Comparison of ENCODE assay signal across 9 cellular contexts in genomic region chr3:278300-279064, GRCh38.
A peak's percentile ranks its signal among the peaks of the same experiment; 100 is the strongest.
DNase-seq lines count a peak whose midpoint lies in the region; ATAC-seq and TF ChIP-seq lines count a peak whose summit lies in the region.
"Had no signal": no experiment of that assay in that cellular context is flagged by ENCODE, and none has a peak within 500 bp of the region (broad histone marks: within the 10 kb centered on the region; RNA-seq: fewer than 3 reads in every experiment).

No MANE protein-coding gene starts in this region.

- no peaks in the 10 kb centered on the region for H3K27me3 Mint-ChIP-seq in activated T-helper 17 cell treated with anti-CD3 and anti-CD28 coated beads, Interleukin-2, amount 50 U/mL, for 72 hours
- H3K27me3 Mint-ChIP-seq in WTC11 (ENCODE audit: low read depth): peaks cover 7% of the 10 kb centered on the region
- H3K27me3 Mint-ChIP-seq: activated CD4-positive, alpha-beta memory T cell treated with anti-CD3 and anti-CD28 coated beads, Interleukin-2, amount 10 ng/mL, durations not matched to agents 7 days and 5 days had no signal

- ATAC-seq in HG02981 (IDR thresholded peaks at IDR 0.05; ENCODE audit: unreplicated experiment) (peak; percentile 77), WTC11 (no peak)
- no peak for ATAC-seq in activated T-helper 17 cell treated with anti-CD3 and anti-CD28 coated beads, Interleukin-2, amount 50 U/mL, for 72 hours (replicated peaks)

- CTCF ChIA-PET in WTC11 (lab: Charles Lee): no interaction called here

- H3K4me1 ChIP-seq in transverse colon: no peaks in the 10 kb centered on the region

- H3K36me3 ChIP-seq in transverse colon: no peaks in the 10 kb centered on the region

- no peak overlapping the region for H3K4me3 Mint-ChIP-seq in activated T-helper 17 cell treated with anti-CD3 and anti-CD28 coated beads, Interleukin-2, amount 50 U/mL, for 72 hours
- H3K4me3 Mint-ChIP-seq in WTC11: no peak overlapping the region
- H3K4me3 Mint-ChIP-seq: activated CD4-positive, alpha-beta memory T cell treated with anti-CD3 and anti-CD28 coated beads, Interleukin-2, amount 10 ng/mL, durations not matched to agents 7 days and 5 days had no signal

- in situ Hi-C loops in transverse colon (cut with MboI; ENCODE audit: low pct_ligation_motif_present in 1 of 4, low pct_unique_long_range_greater_than_20kb in 1 of 4, low sequenced_read_pairs in 3 of 4): no loop called here

- 75 to 78% methylated on average over 12 of the region's 12 CpGs for WGBS in transverse colon (ENCODE audit: low coverage in 1 of 2), 2 donors

- H3K4me1 Mint-ChIP-seq in activated T-helper 17 cell treated with anti-CD3 and anti-CD28 coated beads, Interleukin-2, amount 50 U/mL, for 72 hours: no peaks in the 10 kb centered on the region
- H3K4me1 Mint-ChIP-seq in WTC11: no peaks in the 10 kb centered on the region
- H3K4me1 Mint-ChIP-seq: activated CD4-positive, alpha-beta memory T cell treated with anti-CD3 and anti-CD28 coated beads, Interleukin-2, amount 10 ng/mL, durations not matched to agents 7 days and 5 days had no signal

- intact Hi-C loops in transverse colon (cut with DNase I; ENCODE audit: low total_unique reads): no loop called here

- TF ChIP-seq CTCF in transverse colon (IDR thresholded peaks at IDR 0.05) (no peak), WTC11 (IDR thresholded peaks at IDR 0.05) (no peak)

- TF ChIP-seq EP300 in transverse colon (IDR thresholded peaks at IDR 0.05; ENCODE audit: low read depth): no peak

- no peak overlapping the region for H3K27ac ChIP-seq in transverse colon

- H3K36me3 Mint-ChIP-seq in activated T-helper 17 cell treated with anti-CD3 and anti-CD28 coated beads, Interleukin-2, amount 50 U/mL, for 72 hours (ENCODE audit: low read depth): no peaks in the 10 kb centered on the region
- H3K36me3 Mint-ChIP-seq in WTC11: peaks cover 64% of the 10 kb centered on the region

- TF ChIP-seq POLR2A in transverse colon (IDR thresholded peaks at IDR 0.05): no peak

- no peak overlapping the region for H3K27ac Mint-ChIP-seq in activated T-helper 17 cell treated with anti-CD3 and anti-CD28 coated beads, Interleukin-2, amount 50 U/mL, for 72 hours
- H3K27ac Mint-ChIP-seq in WTC11: no peak overlapping the region
- H3K27ac Mint-ChIP-seq: activated CD4-positive, alpha-beta memory T cell treated with anti-CD3 and anti-CD28 coated beads, Interleukin-2, amount 10 ng/mL, durations not matched to agents 7 days and 5 days had no signal

- POLR2A ChIA-PET in WTC11 (lab: Charles Lee): no interaction called here

- no peaks in the 10 kb centered on the region for H3K9me3 Mint-ChIP-seq in activated T-helper 17 cell treated with anti-CD3 and anti-CD28 coated beads, Interleukin-2, amount 50 U/mL, for 72 hours
- peaks cover 82% of the 10 kb centered on the region for H3K9me3 Mint-ChIP-seq in WTC11
- H3K9me3 Mint-ChIP-seq: activated CD4-positive, alpha-beta memory T cell treated with anti-CD3 and anti-CD28 coated beads, Interleukin-2, amount 10 ng/mL, durations not matched to agents 7 days and 5 days had no signal

- no peak overlapping the region for H3K4me3 ChIP-seq in transverse colon

- no peaks in the 10 kb centered on the region for H3K27me3 ChIP-seq in transverse colon

- H3K9me3 ChIP-seq in transverse colon: no peaks in the 10 kb centered on the region

- DNase-seq in NCI-H748 (lab: John Stamatoyannopoulos, UW; ENCODE audit: unreplicated experiment): peak; percentile 48
- no peak for DNase-seq in NCI-H748 treated with DMSO at 0.1 percent for 48 hours (lab: John Stamatoyannopoulos, UW)
- peak; percentile 73 for DNase-seq in NCI-H345 treated with DMSO at 0.1 percent for 48 hours (lab: John Stamatoyannopoulos, UW; ENCODE audit: unreplicated experiment)
- peak; percentile 8 for DNase-seq in transverse colon
- no peak for DNase-seq in cortex of kidney (lab: John Stamatoyannopoulos, UW)
- DNase-seq in WTC11 (ENCODE audit: low spot score): no peak
- DNase-seq: activated CD4-positive, alpha-beta memory T cell treated with anti-CD3 and anti-CD28 coated beads, Interleukin-2, amount 10 ng/mL, durations not matched to agents 7 days and 5 days had no signal

TF ChIP-seq in WTC11, 78 proteins besides CTCF, POLR2A, EP300 and RAD21:
- TF ChIP-seq TCF7 (CRISPR knock-in tag; IDR thresholded peaks at IDR 0.05; ENCODE audit: low read depth) (no peak), PRDM15 (CRISPR knock-in tag; IDR thresholded peaks at IDR 0.05) (no peak), SMAD3 (CRISPR knock-in tag; IDR thresholded peaks at IDR 0.05; ENCODE audit: borderline replicate concordance) (no peak), IRF1 (CRISPR knock-in tag; IDR thresholded peaks at IDR 0.05) (no peak)

Comparison
In these comparisons a context has a peak if more than half of its experiments do, and no peak if none do; other contexts are left out.
1. DNase-seq: peak in NCI-H748 (single experiment), NCI-H345 treated with DMSO at 0.1 percent for 48 hours (single experiment) and transverse colon (single experiment); none in NCI-H748 treated with DMSO at 0.1 percent for 48 hours (single experiment), cortex of kidney (single experiment) and WTC11 (single experiment).